Comparison of ENCODE assay signal across 9 cellular contexts in genomic region chr15:38611228-38611627, GRCh38. TPM values are rescaled to one million over a fixed set of nuclear protein-coding genes. Genes with fewer than 3 reads are reported as not detected.
DNase-seq lines count a peak whose midpoint lies in the region; ATAC-seq lines count a peak whose summit lies in the region.
"Had no signal": no experiment of that assay in that cellular context is flagged by ENCODE, and none has a peak within 500 bp of the region (broad histone marks: within the 10 kb centered on the region; RNA-seq: fewer than 3 reads in every experiment).

No MANE protein-coding gene starts in this region.

- H3K4me1 Mint-ChIP-seq in activated T-cell treated with anti-CD3 and anti-CD28 coated beads, Interleukin-2, amount 50 U/mL, for 72 hours (ENCODE audit: low read depth) = peaks cover 96% of the 10 kb centered on the region
- peaks cover 38 to 62% (median 57%) of the 10 kb centered on the region in 4 donors for H3K4me1 Mint-ChIP-seq in naive thymus-derived CD8-positive, alpha-beta T cell
- H3K4me1 Mint-ChIP-seq: brain had no signal

- peaks cover 0 to 5% of the 10 kb centered on the region in 2 donors for H3K9me3 Mint-ChIP-seq in activated T-cell treated with anti-CD3 and anti-CD28 coated beads, Interleukin-2, amount 50 U/mL, for 72 hours
- H3K9me3 Mint-ChIP-seq in naive thymus-derived CD8-positive, alpha-beta T cell = peaks cover 0 to 4% (median 0%) of the 10 kb centered on the region in 9 donors

- H3K27me3 Mint-ChIP-seq in activated T-cell treated with anti-CD3 and anti-CD28 coated beads, Interleukin-2, amount 50 U/mL, for 72 hours (ENCODE audit: low read depth) = no peaks in the 10 kb centered on the region
- no peaks in the 10 kb centered on the region for H3K27me3 Mint-ChIP-seq in naive thymus-derived CD8-positive, alpha-beta T cell

- peak overlapping the region; percentile 50 to 72 for H3K4me3 Mint-ChIP-seq in activated T-cell treated with anti-CD3 and anti-CD28 coated beads, Interleukin-2, amount 50 U/mL, for 72 hours
- peak overlapping the region; percentile 23 to 78 (median 62) for H3K4me3 Mint-ChIP-seq in naive thymus-derived CD8-positive, alpha-beta T cell
- H3K4me3 Mint-ChIP-seq: brain had no signal

- H3K27ac Mint-ChIP-seq in activated T-cell treated with anti-CD3 and anti-CD28 coated beads, Interleukin-2, amount 50 U/mL, for 72 hours = peak overlapping the region; percentile 97
- H3K27ac Mint-ChIP-seq in naive thymus-derived CD8-positive, alpha-beta T cell = peak overlapping the region; percentile 74 to 96 (median 90)
- H3K27ac Mint-ChIP-seq: brain had no signal

- POLR2A ChIA-PET in naive thymus-derived CD8-positive, alpha-beta T cell (lab: Charles Lee) = interaction anchor here (1.0 to 1.5 kb wide), 3 partner anchors 20 to 47 kb away, joined by 3 to 6 read pairs (median 3); partner anchors contain the start of gene RASGRP1

- peak; percentile 66 for DNase-seq in stimulated activated CD4-positive, alpha-beta T cell treated with anti-CD3 and anti-CD28 coated beads, Interleukin-15, amount 100 ng/mL, for 24 hours
- no peak for DNase-seq in stimulated activated CD4-positive, alpha-beta T cell treated with anti-CD3 and anti-CD28 coated beads, Interleukin-4, amount 100 ng/mL, for 1 hour
- peak; percentile 65 to 69 for DNase-seq in activated T-cell treated with anti-CD3 and anti-CD28 coated beads, Interleukin-2, amount 50 U/mL, for 72 hours
- peak in 3 of 10 donors; percentile 20 to 48 (median 38) for DNase-seq in naive thymus-derived CD8-positive, alpha-beta T cell
- DNase-seq in NCI-H1417 treated with DMSO at 0.1 percent for 48 hours (lab: John Stamatoyannopoulos, UW) = no peak
- DNase-seq in kidney tubule cell (ENCODE audit: low spot score) = no peak
- DNase-seq in pons (ENCODE audit: low spot score) = no peak

- peak; percentile 58 to 60 for ATAC-seq in activated T-cell treated with anti-CD3 and anti-CD28 coated beads, Interleukin-2, amount 50 U/mL, for 72 hours (replicated peaks in 1 of 2)
- peak; percentile 41 to 71 for ATAC-seq in naive thymus-derived CD8-positive, alpha-beta T cell
- no peak for ATAC-seq in HG03342 (IDR thresholded peaks at IDR 0.05; ENCODE audit: unreplicated experiment)

- H3K36me3 Mint-ChIP-seq in activated T-cell treated with anti-CD3 and anti-CD28 coated beads, Interleukin-2, amount 50 U/mL, for 72 hours (ENCODE audit: insufficient read depth in 2 of 2) = peaks cover 6 to 9% of the 10 kb centered on the region in 2 donors
- H3K36me3 Mint-ChIP-seq in naive thymus-derived CD8-positive, alpha-beta T cell = no peaks in the 10 kb centered on the region
- H3K36me3 Mint-ChIP-seq: brain had no signal

RNA-seq across cellular contexts. Expression of gene RASGRP1, which starts 46.6 kb away (rescaled TPM):
- 100 to 1,000 TPM; 173 to 183 TPM for total RNA-seq in activated T-cell treated with anti-CD3 and anti-CD28 coated beads, Interleukin-2, amount 50 U/mL, for 72 hours
- 10 to 100 TPM; 83.7 to 88.5 TPM for total RNA-seq in naive thymus-derived CD8-positive, alpha-beta T cell
- 10 to 100 TPM; 52.3 to 90.5 (median 73.4) TPM for polyA plus RNA-seq in naive thymus-derived CD8-positive, alpha-beta T cell

Comparison
In these comparisons a context has a peak if more than half of its experiments do, and no peak if none do; other contexts are left out.
1. DNase-seq: peak in stimulated activated CD4-positive, alpha-beta T cell treated with anti-CD3 and anti-CD28 coated beads, Interleukin-15, amount 100 ng/mL, for 24 hours (single experiment) and activated T-cell treated with anti-CD3 and anti-CD28 coated beads, Interleukin-2, amount 50 U/mL, for 72 hours (2 of 2); none in stimulated activated CD4-positive, alpha-beta T cell treated with anti-CD3 and anti-CD28 coated beads, Interleukin-4, amount 100 ng/mL, for 1 hour (single experiment), NCI-H1417 treated with DMSO at 0.1 percent for 48 hours (single experiment), kidney tubule cell (single experiment) and pons (single experiment).